In genomic region chr6:125910518-125910917, GRCh38 we compare ENCODE assay signal across 10 cellular contexts. TPM values are rescaled to one million over a fixed set of nuclear protein-coding genes. Genes with fewer than 3 reads are reported as not detected.
A peak's percentile ranks its signal among the peaks of the same experiment; 100 is the strongest.
DNase-seq lines count a peak whose midpoint lies in the region; ATAC-seq and TF ChIP-seq lines count a peak whose summit lies in the region.
"Had no signal": no experiment of that assay in that cellular context is flagged by ENCODE, and none has a peak within 500 bp of the region (broad histone marks: within the 10 kb centered on the region; RNA-seq: fewer than 3 reads in every experiment).

No MANE protein-coding gene starts in this region.

- 20 to 25% methylated on average over 2 to 3 of the region's 3 CpGs for WGBS in transverse colon (ENCODE audit: low coverage in 1 of 2), 2 donors

- no peaks in the 10 kb centered on the region for H3K36me3 ChIP-seq in breast epithelium
- H3K36me3 ChIP-seq in transverse colon, result no peaks in the 10 kb centered on the region

- H3K36me3 Mint-ChIP-seq in MCF 10A (ENCODE audit: insufficient read depth, unreplicated experiment), result peaks cover 53% of the 10 kb centered on the region
- H3K36me3 Mint-ChIP-seq in activated naive CD8-positive, alpha-beta T cell treated with anti-CD3 and anti-CD28 coated beads for 36 hours, result peaks cover 34% of the 10 kb centered on the region

- DNase-seq in MCF 10A (ENCODE audit: unreplicated experiment), result peak; percentile 71
- DNase-seq in breast epithelium (ENCODE audit: low spot score in 2 of 2), result no peak
- no peak for DNase-seq in activated naive CD8-positive, alpha-beta T cell treated with anti-CD3 and anti-CD28 coated beads for 36 hours
- no peak for DNase-seq in transverse colon
- DNase-seq in NCI-H1105 treated with DMSO at 0.1 percent for 48 hours (lab: John Stamatoyannopoulos, UW), result no peak
- no peak for DNase-seq in NK-92 treated with Interleukin-12 subunit alpha and Interleukin-12 subunit beta, amount 100 ng/mL, for 24 hours (lab: John Stamatoyannopoulos, UW)
- DNase-seq in DMS114 treated with DMSO at 0.1 percent for 48 hours (lab: John Stamatoyannopoulos, UW; ENCODE audit: unreplicated experiment), result no peak
- DNase-seq: C1 segment of cervical spinal cord, cerebellar nuclear complex had no signal

- CTCF ChIA-PET in MCF 10A (lab: Yijun Ruan, JAX), result interaction anchor here (0.5 to 2.3 kb wide), 6 partner anchors 8 to 63 kb away, joined by 3 to 11 read pairs (median 6); no protein-coding TSS in a partner anchor

- TF ChIP-seq EP300 in transverse colon (IDR thresholded peaks at IDR 0.05; ENCODE audit: low read depth), result no peak

- intact Hi-C loops in MCF 10A (cut with micrococcal nuclease) (no loop called here), breast epithelium (cut with DNase I; ENCODE audit: low total_unique reads) (no loop called here), transverse colon (cut with DNase I; ENCODE audit: low total_unique reads) (no loop called here)

- no peaks in the 10 kb centered on the region for H3K27me3 Mint-ChIP-seq in MCF 10A (ENCODE audit: insufficient read depth, unreplicated experiment)
- H3K27me3 Mint-ChIP-seq in activated naive CD8-positive, alpha-beta T cell treated with anti-CD3 and anti-CD28 coated beads for 36 hours, result no peaks in the 10 kb centered on the region

- peak overlapping the region; percentile 82 for H3K27ac Mint-ChIP-seq in MCF 10A (ENCODE audit: low read depth, unreplicated experiment)
- H3K27ac Mint-ChIP-seq in activated naive CD8-positive, alpha-beta T cell treated with anti-CD3 and anti-CD28 coated beads for 36 hours, result peak overlapping the region; percentile 72

- H3K27me3 ChIP-seq in breast epithelium (no peaks in the 10 kb centered on the region), transverse colon (no peaks in the 10 kb centered on the region)

- peaks cover 36% of the 10 kb centered on the region for H3K4me1 Mint-ChIP-seq in MCF 10A (ENCODE audit: insufficient read depth, unreplicated experiment)
- peaks cover 24% of the 10 kb centered on the region for H3K4me1 Mint-ChIP-seq in activated naive CD8-positive, alpha-beta T cell treated with anti-CD3 and anti-CD28 coated beads for 36 hours

- POLR2A ChIA-PET in MCF 10A (lab: Yijun Ruan, JAX), result interaction anchor here (0.6 to 12.7 kb wide), 12 partner anchors 8 to 1374 kb away, joined by 3 to 95 read pairs (median 4); partner anchors contain the start of genes NCOA7 and TRMT11

- H3K4me3 ChIP-seq in breast epithelium (no peak overlapping the region), transverse colon (no peak overlapping the region)

- in situ Hi-C loops in transverse colon (cut with MboI; ENCODE audit: low pct_ligation_motif_present in 1 of 4, low pct_unique_long_range_greater_than_20kb in 1 of 4, low sequenced_read_pairs in 3 of 4), result no loop called here

- TF ChIP-seq CTCF in MCF 10A (IDR thresholded peaks at IDR 0.05; ENCODE audit: unreplicated experiment) (no peak), breast epithelium (IDR thresholded peaks at IDR 0.05) (no peak), transverse colon (IDR thresholded peaks at IDR 0.05) (no peak)

- no peak overlapping the region for H3K4me3 Mint-ChIP-seq in MCF 10A (ENCODE audit: unreplicated experiment)
- no peak overlapping the region for H3K4me3 Mint-ChIP-seq in activated naive CD8-positive, alpha-beta T cell treated with anti-CD3 and anti-CD28 coated beads for 36 hours

- TF ChIP-seq POLR2A in breast epithelium (IDR thresholded peaks at IDR 0.05) (no peak), transverse colon (IDR thresholded peaks at IDR 0.05) (no peak)

- no peaks in the 10 kb centered on the region for H3K9me3 ChIP-seq in breast epithelium
- H3K9me3 ChIP-seq in transverse colon, result no peaks in the 10 kb centered on the region

- H3K9me3 Mint-ChIP-seq in MCF 10A (ENCODE audit: unreplicated experiment), result no peaks in the 10 kb centered on the region
- H3K9me3 Mint-ChIP-seq in activated naive CD8-positive, alpha-beta T cell treated with anti-CD3 and anti-CD28 coated beads for 36 hours, result peaks cover 4% of the 10 kb centered on the region

- H3K27ac ChIP-seq in breast epithelium (no peak overlapping the region), transverse colon (peak overlapping the region; percentile 56 to 70 (median 64))

- BruUV-seq in MCF 10A (replicated peaks; lab: Mats Ljungman, UMichigan), result no TSS peak

- H3K4me1 ChIP-seq in breast epithelium (no peaks in the 10 kb centered on the region), transverse colon (peaks cover 4 to 38% (median 14%) of the 10 kb centered on the region in 4 donors)

- peak; percentile 100 for ATAC-seq in HG03060 (IDR thresholded peaks at IDR 0.05; ENCODE audit: low read depth, unreplicated experiment)

RNA-seq across cellular contexts. Expression of gene HINT3, which starts 46.1 kb away (rescaled TPM):
- total RNA-seq in MCF 10A (2022), result 17.9 and 20.2 TPM in 2 replicates
- total RNA-seq in breast epithelium, result 10 to 100 TPM; 19.0 to 37.3 (median 26.2) TPM
- total RNA-seq in activated naive CD8-positive, alpha-beta T cell treated with anti-CD3 and anti-CD28 coated beads for 36 hours, result 1 to 10 TPM; 9.3 to 9.5 TPM
- 10 to 100 TPM; 23.5 to 35.2 (median 30.7) TPM for total RNA-seq in transverse colon

Comparison
In these comparisons a context has a peak if more than half of its experiments do, and no peak if none do; other contexts are left out.
1. H3K27ac ChIP-seq: peak in transverse colon (4 of 4); none in breast epithelium (0 of 2).